ENCODE assay signal across 9 cellular contexts in the genomic region with DNA sequence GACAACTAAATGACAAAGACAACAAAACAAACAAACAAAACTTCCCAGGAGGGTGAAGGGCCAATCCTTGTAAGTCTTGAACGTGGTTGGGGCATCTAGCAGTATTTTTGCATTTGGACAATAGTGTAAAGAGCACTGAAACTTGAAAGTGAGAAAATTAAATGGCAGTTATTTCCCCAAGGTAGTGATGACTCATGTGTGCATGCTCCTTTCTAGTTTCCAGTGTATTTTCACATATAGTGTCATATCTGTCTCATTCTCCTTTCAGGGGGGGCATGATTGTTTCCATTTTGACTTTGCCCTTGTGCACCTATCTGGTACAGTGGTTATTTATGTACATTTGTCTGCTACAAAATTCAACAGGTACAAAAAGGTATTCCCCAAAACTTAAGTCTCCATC. TPM values are rescaled to one million over a fixed set of nuclear protein-coding genes. Genes with fewer than 3 reads are reported as not detected.
A peak's percentile ranks its signal among the peaks of the same experiment; 100 is the strongest.
DNase-seq lines count a peak whose midpoint lies in the region; ATAC-seq and TF ChIP-seq lines count a peak whose summit lies in the region.
"Had no signal": no experiment of that assay in that cellular context is flagged by ENCODE, and none has a peak within 500 bp of the region (broad histone marks: within the 10 kb centered on the region; RNA-seq: fewer than 3 reads in every experiment).

No MANE protein-coding gene starts in this region.

- TF ChIP-seq POLR2A in adrenal gland (IDR thresholded peaks at IDR 0.05), result no peak

- H3K4me1 Mint-ChIP-seq in activated naive CD8-positive, alpha-beta T cell treated with anti-CD3 and anti-CD28 coated beads for 36 hours, result peaks cover 66% of the 10 kb centered on the region

- WGBS in adrenal gland, 4 donors, result 72 to 84% (median 79%) methylated on average over 1 of the region's 1 CpG

- H3K9me3 Mint-ChIP-seq in activated naive CD8-positive, alpha-beta T cell treated with anti-CD3 and anti-CD28 coated beads for 36 hours, result peaks cover 12% of the 10 kb centered on the region

- TF ChIP-seq CTCF in adrenal gland (IDR thresholded peaks at IDR 0.05), result no peak

- H3K27ac ChIP-seq in adrenal gland, result no peak overlapping the region

- H3K36me3 Mint-ChIP-seq in activated naive CD8-positive, alpha-beta T cell treated with anti-CD3 and anti-CD28 coated beads for 36 hours, result peaks cover 64% of the 10 kb centered on the region

- no peaks in the 10 kb centered on the region for H3K27me3 ChIP-seq in adrenal gland

- no peaks in the 10 kb centered on the region for H3K9me3 ChIP-seq in adrenal gland (replicated peaks in 1 of 3)

- no peak overlapping the region for H3K4me3 Mint-ChIP-seq in activated naive CD8-positive, alpha-beta T cell treated with anti-CD3 and anti-CD28 coated beads for 36 hours

- H3K27ac Mint-ChIP-seq in activated naive CD8-positive, alpha-beta T cell treated with anti-CD3 and anti-CD28 coated beads for 36 hours, result peak overlapping the region; percentile 74

- H3K36me3 ChIP-seq in adrenal gland (replicated peaks in 1 of 2), result no peaks in the 10 kb centered on the region

- intact Hi-C loops in adrenal gland (cut with DNase I), result no loop called here

- no peaks in the 10 kb centered on the region for H3K27me3 Mint-ChIP-seq in activated naive CD8-positive, alpha-beta T cell treated with anti-CD3 and anti-CD28 coated beads for 36 hours

- H3K4me3 ChIP-seq in adrenal gland, result no peak overlapping the region

- DNase-seq in activated naive CD8-positive, alpha-beta T cell treated with anti-CD3 and anti-CD28 coated beads for 36 hours, result peak; percentile 8
- DNase-seq in NCI-H2227 (lab: John Stamatoyannopoulos, UW; ENCODE audit: unreplicated experiment) (no peak), dermis blood vessel endothelial cell (no peak), GM03348 (ENCODE audit: low spot score) (no peak), adrenal gland (no peak)
- DNase-seq: SW 1271 had no signal

- peak; percentile 91 for ATAC-seq in GM18858 (IDR thresholded peaks at IDR 0.05; ENCODE audit: unreplicated experiment)
- peak; percentile 84 for ATAC-seq in GM21360 (IDR thresholded peaks at IDR 0.05; ENCODE audit: unreplicated experiment)
- ATAC-seq in HG03066 (IDR thresholded peaks at IDR 0.05; ENCODE audit: low read depth, unreplicated experiment), result peak; percentile 93

- H3K4me1 ChIP-seq in adrenal gland (replicated peaks in 1 of 2), result peaks cover 0 to 11% of the 10 kb centered on the region in 2 donors

RNA-seq across cellular contexts. Expression of a gene that starts 39.5 kb away (rescaled TPM):
- total RNA-seq in activated naive CD8-positive, alpha-beta T cell treated with anti-CD3 and anti-CD28 coated beads for 36 hours, result 10 to 100 TPM; 20.6 to 21.3 TPM
- 25.7 and 39.1 TPM in 2 replicates for total RNA-seq in dermis blood vessel endothelial cell
- total RNA-seq in adrenal gland, result 10 to 100 TPM; 20.5 to 36.6 (median 29.7) TPM
- polyA plus RNA-seq in adrenal gland, result 10 to 100 TPM in 1 of 3 donors, 1 to 10 TPM in 2; 5.0 to 26.9 (median 5.2) TPM
